ENCODE assay signal across 34 cellular contexts in the genomic region with DNA sequence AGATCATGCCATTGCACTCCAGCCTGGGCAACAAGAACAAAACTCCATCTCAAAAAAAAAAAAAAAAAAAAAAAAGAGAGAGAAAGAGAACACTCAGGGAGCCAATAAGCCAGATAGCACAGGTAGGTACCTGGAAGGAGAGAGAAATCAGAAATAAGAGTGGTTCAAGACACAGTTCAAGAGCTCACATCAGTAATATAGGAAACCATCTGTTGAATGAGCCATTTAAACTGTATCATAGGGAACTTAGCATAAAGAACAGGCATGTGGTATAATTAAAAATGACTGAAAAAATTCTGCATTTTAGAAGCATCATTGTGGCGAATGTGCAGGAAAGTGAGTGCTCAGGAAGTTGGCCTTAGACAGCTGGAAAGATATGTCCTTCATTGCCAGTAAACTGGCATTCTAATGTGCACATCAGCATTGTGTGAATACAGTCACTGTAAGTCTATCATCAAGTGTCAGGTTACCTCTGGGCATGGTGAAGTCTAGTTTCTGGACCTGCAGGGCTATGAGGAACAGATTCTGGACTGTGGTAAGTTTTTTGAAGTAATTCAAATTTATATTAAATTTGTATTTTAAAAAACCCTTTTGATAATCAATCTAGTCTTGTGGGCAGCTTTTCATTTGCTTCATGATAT. TPM values are rescaled to one million over a fixed set of nuclear protein-coding genes. Genes with fewer than 3 reads are reported as not detected.
DNase-seq lines count a peak whose midpoint lies in the region; ATAC-seq, FAIRE-seq and TF ChIP-seq lines count a peak whose summit lies in the region.
"Had no signal": no experiment of that assay in that cellular context is flagged by ENCODE, and none has a peak within 500 bp of the region (broad histone marks: within the 10 kb centered on the region; RNA-seq: fewer than 3 reads in every experiment).

No MANE protein-coding gene starts in this region.

- H3K4me3 ChIP-seq in RWPE2 (ENCODE audit: severe bottlenecking) (no peak overlapping the region), foreskin fibroblast (ENCODE audit: low read depth in 1 of 2, low read length in 2 of 2) (no peak overlapping the region)
- H3K4me3 ChIP-seq: esophagus muscularis mucosa, GM23338, left ventricle myocardium inferior, Peyer's patch, prostate gland, SJCRH30, upper lobe of right lung had no signal

- POLR2A ChIA-PET in T-cell (lab: Charles Lee), result no interaction called here

- no peaks in the 10 kb centered on the region for H3K9me3 ChIP-seq in RWPE2 (ENCODE audit: severe bottlenecking)
- H3K9me3 ChIP-seq: esophagus muscularis mucosa, left ventricle myocardium inferior, Peyer's patch, prostate gland, SJCRH30, upper lobe of right lung had no signal

- H3K27me3 Mint-ChIP-seq in T-cell, result peaks cover 46 to 49% of the 10 kb centered on the region in 2 donors
- H3K27me3 Mint-ChIP-seq in mesothelial cell of epicardium (ENCODE audit: low read depth), result peaks cover 30% of the 10 kb centered on the region

- H3K27ac Mint-ChIP-seq in T-cell, result no peak overlapping the region
- no peak overlapping the region for H3K27ac Mint-ChIP-seq in mesothelial cell of epicardium
- H3K27ac Mint-ChIP-seq: activated CD4-positive, alpha-beta memory T cell treated with anti-CD3 and anti-CD28 coated beads for 36 hours; activated naive CD4-positive, alpha-beta T cell treated with anti-CD3 and anti-CD28 coated beads, Interleukin-2, amount 50 U/mL, for 24 hours; GM23338; IgD-negative memory B cell; naive B cell; stimulated activated naive B cell treated with anti-CD40 and anti-IgM and Interleukin-4, amounts not matched to agents 10 μg/mL and 1 μg/mL and 100 μg/mL, for 72 hours had no signal

- H3K27ac ChIP-seq in RWPE2 (ENCODE audit: poor library complexity, severe bottlenecking), result no peak overlapping the region
- H3K27ac ChIP-seq: 22Rv1, esophagus muscularis mucosa, left ventricle myocardium inferior, Peyer's patch, prostate gland, SJCRH30, upper lobe of right lung had no signal

- CTCF ChIA-PET in T-cell (lab: Charles Lee), result interaction anchor here in 1 of 2 donors (1.0 kb wide), 1 partner anchor 816 kb away, joined by 3 read pairs; no protein-coding TSS in a partner anchor

- FAIRE-seq in HTR-8/SVneo (lab: Jason Lieb, UNC), result peak; percentile 74
- FAIRE-seq: GM12892, islet of Langerhans, TTC549 had no signal

- H3K9me3 Mint-ChIP-seq in T-cell (no peaks in the 10 kb centered on the region), mesothelial cell of epicardium (no peaks in the 10 kb centered on the region)
- H3K9me3 Mint-ChIP-seq: activated CD4-positive, alpha-beta memory T cell treated with anti-CD3 and anti-CD28 coated beads for 36 hours; activated naive CD4-positive, alpha-beta T cell treated with anti-CD3 and anti-CD28 coated beads, Interleukin-2, amount 50 U/mL, for 24 hours; GM23338; IgD-negative memory B cell; naive B cell; stimulated activated naive B cell treated with anti-CD40 and anti-IgM and Interleukin-4, amounts not matched to agents 10 μg/mL and 1 μg/mL and 100 μg/mL, for 72 hours had no signal

- DNase-seq in DMS 273 (lab: John Stamatoyannopoulos, UW; ENCODE audit: unreplicated experiment) (peak; percentile 6), DMS 273 treated with DMSO at 0.1 percent for 48 hours (lab: John Stamatoyannopoulos, UW) (no peak), HTR-8/SVneo (ENCODE audit: insufficient read length, low spot score) (peak; percentile 56), RWPE2 (ENCODE audit: low spot score) (no peak), foreskin fibroblast (peak; percentile 18 to 41), T-cell (no peak), mesothelial cell of epicardium (ENCODE audit: low spot score in 2 of 2, unreplicated experiment in 2 of 2) (no peak)
- DNase-seq: activated CD4-positive, alpha-beta memory T cell treated with anti-CD3 and anti-CD28 coated beads for 36 hours; activated CD8-positive, alpha-beta memory T cell treated with anti-CD3 and anti-CD28 coated beads, Interleukin-2, amount 50 U/mL, for 48 hours; anterior cingulate cortex; Calu3; central memory CD4-positive, alpha-beta T cell; hypothalamus; left ventricle myocardium inferior; naive B cell; NCI-H1105; NCI-H1930; Peyer's patch; stimulated activated naive B cell treated with anti-CD40 and anti-IgM and Interleukin-4, amounts not matched to agents 10 μg/mL and 1 μg/mL and 100 μg/mL, for 72 hours; upper lobe of right lung had no signal

- H3K4me1 ChIP-seq in RWPE2 (ENCODE audit: insufficient read depth, poor library complexity, severe bottlenecking), result peaks cover 23% of the 10 kb centered on the region
- H3K4me1 ChIP-seq: esophagus muscularis mucosa, left ventricle myocardium inferior, Peyer's patch, prostate gland, SJCRH30, upper lobe of right lung had no signal

- no peaks in the 10 kb centered on the region for H3K36me3 ChIP-seq in RWPE2 (ENCODE audit: low read depth)
- H3K36me3 ChIP-seq: esophagus muscularis mucosa, left ventricle myocardium inferior, Peyer's patch, prostate gland, SJCRH30, upper lobe of right lung had no signal

- H3K4me1 Mint-ChIP-seq in T-cell, result no peaks in the 10 kb centered on the region
- H3K4me1 Mint-ChIP-seq in mesothelial cell of epicardium, result peaks cover 2% of the 10 kb centered on the region
- H3K4me1 Mint-ChIP-seq: activated naive CD4-positive, alpha-beta T cell treated with anti-CD3 and anti-CD28 coated beads, Interleukin-2, amount 50 U/mL, for 24 hours; naive B cell; stimulated activated naive B cell treated with anti-CD40 and anti-IgM and Interleukin-4, amounts not matched to agents 10 μg/mL and 1 μg/mL and 100 μg/mL, for 72 hours had no signal

- H3K36me3 Mint-ChIP-seq in T-cell, result no peaks in the 10 kb centered on the region
- no peaks in the 10 kb centered on the region for H3K36me3 Mint-ChIP-seq in mesothelial cell of epicardium
- H3K36me3 Mint-ChIP-seq: activated CD4-positive, alpha-beta memory T cell treated with anti-CD3 and anti-CD28 coated beads for 36 hours; activated naive CD4-positive, alpha-beta T cell treated with anti-CD3 and anti-CD28 coated beads, Interleukin-2, amount 50 U/mL, for 24 hours; stimulated activated naive B cell treated with anti-CD40 and anti-IgM and Interleukin-4, amounts not matched to agents 10 μg/mL and 1 μg/mL and 100 μg/mL, for 72 hours had no signal

- H3K27me3 ChIP-seq in RWPE2 (ENCODE audit: insufficient read depth, poor library complexity, severe bottlenecking), result no peaks in the 10 kb centered on the region
- H3K27me3 ChIP-seq: esophagus muscularis mucosa, Peyer's patch, SJCRH30, upper lobe of right lung had no signal

- TF ChIP-seq CTCF in RWPE2 (IDR thresholded peaks at IDR 0.05; ENCODE audit: poor library complexity, severe bottlenecking), result no peak
- no peak for TF ChIP-seq CTCF in foreskin fibroblast (IDR thresholded peaks at IDR 0.05; ENCODE audit: low read depth, low read length)
- TF ChIP-seq CTCF in mesothelial cell of epicardium (IDR thresholded peaks at IDR 0.05; ENCODE audit: unreplicated experiment), result no peak

- H3K4me3 Mint-ChIP-seq in T-cell (no peak overlapping the region), mesothelial cell of epicardium (no peak overlapping the region)
- H3K4me3 Mint-ChIP-seq: activated CD4-positive, alpha-beta memory T cell treated with anti-CD3 and anti-CD28 coated beads for 36 hours; activated naive CD4-positive, alpha-beta T cell treated with anti-CD3 and anti-CD28 coated beads, Interleukin-2, amount 50 U/mL, for 24 hours; GM23338; IgD-negative memory B cell; naive B cell; stimulated activated naive B cell treated with anti-CD40 and anti-IgM and Interleukin-4, amounts not matched to agents 10 μg/mL and 1 μg/mL and 100 μg/mL, for 72 hours had no signal

- ATAC-seq in RWPE2 (ENCODE audit: low read depth), result peak; percentile 57; the same call in 1 of the 3 replicates
- no peak for ATAC-seq in T-cell (replicated peaks in 1 of 4)
- no peak for ATAC-seq in HG03280 (IDR thresholded peaks at IDR 0.05; ENCODE audit: unreplicated experiment)
- ATAC-seq: activated CD4-positive, CD25-positive, alpha-beta regulatory T cell treated with anti-CD3 and anti-CD28 coated beads, Interleukin-2, amount 50 U/mL, for 24 hours; GM23338; sciatic nerve; stimulated activated naive B cell treated with anti-CD40 and anti-IgM and Interleukin-4, amounts not matched to agents 10 μg/mL and 1 μg/mL and 100 μg/mL, for 72 hours; upper lobe of right lung had no signal

RNA-seq across cellular contexts. Expression of gene KRT12, which starts 20.4 kb away (rescaled TPM):
- total RNA-seq in T-cell, result under 1 TPM in 1 of 5 donors, not detected in 4; 0.10 TPM
- not detected in 3 replicates for total RNA-seq in mesothelial cell of epicardium
- total RNA-seq: activated CD4-positive, alpha-beta memory T cell treated with anti-CD3 and anti-CD28 coated beads for 36 hours; esophagus muscularis mucosa; GM23338; left ventricle myocardium inferior; mesenteric fat pad; prostate gland; sciatic nerve; SJCRH30; upper lobe of right lung had no signal

RNA-seq across cellular contexts. Expression of gene KRT10, which starts 24.2 kb away (rescaled TPM):
- total RNA-seq in T-cell (10 to 100 TPM; 27.2 to 35.3 (median 31.4) TPM), mesothelial cell of epicardium (39.0 to 43.6 TPM (median 39.5 TPM) in 3 replicates)

RNA-seq across cellular contexts. Expression of gene KRT20, which starts 38.4 kb away (rescaled TPM):
- total RNA-seq in T-cell (under 1 TPM in 1 of 5 donors, not detected in 4; 0.47 TPM), mesothelial cell of epicardium (not detected in 3 replicates)
- total RNA-seq: activated CD4-positive, alpha-beta memory T cell treated with anti-CD3 and anti-CD28 coated beads for 36 hours; GM23338; left ventricle myocardium inferior; prostate gland; sciatic nerve; upper lobe of right lung had no signal

RNA-seq across cellular contexts. Expression of gene KRT28, which starts 46.9 kb away (rescaled TPM):
- total RNA-seq in T-cell, result not detected
- total RNA-seq in mesothelial cell of epicardium, result not detected in 3 replicates
- total RNA-seq: activated CD4-positive, alpha-beta memory T cell treated with anti-CD3 and anti-CD28 coated beads for 36 hours; Calu3; esophagus muscularis mucosa; GM23338; left ventricle myocardium inferior; mesenteric fat pad; prostate gland; sciatic nerve; upper lobe of right lung had no signal

Comparison
In these comparisons a context has a peak if more than half of its experiments do, and no peak if none do; other contexts are left out.
1. DNase-seq: peak in DMS 273 (single experiment), HTR-8/SVneo (single experiment) and foreskin fibroblast (2 of 2); none in DMS 273 treated with DMSO at 0.1 percent for 48 hours (single experiment), RWPE2 (single experiment), T-cell (0 of 34) and mesothelial cell of epicardium (0 of 2).